In the genomic region with DNA sequence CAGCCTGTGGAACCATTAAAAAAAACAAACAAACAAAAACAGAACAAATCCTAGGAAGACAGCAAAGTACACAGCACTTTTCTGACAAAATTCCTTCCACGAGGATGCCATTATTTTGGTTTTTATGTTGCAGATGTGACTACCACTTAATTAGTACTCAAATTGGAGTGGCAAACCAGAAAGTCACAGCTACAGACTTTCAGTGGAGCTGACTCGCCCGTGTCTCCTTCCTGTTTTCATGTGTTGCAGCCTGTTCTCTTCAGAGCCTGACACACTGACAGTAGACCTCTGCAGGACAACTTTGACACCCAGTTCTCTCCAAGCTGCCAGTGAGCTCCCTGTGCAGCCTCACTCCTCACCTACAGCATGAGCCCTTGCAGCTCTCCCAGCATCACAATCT, we compare ENCODE assay signal across 8 cellular contexts. TPM values are rescaled to one million over a fixed set of nuclear protein-coding genes. Genes with fewer than 3 reads are reported as not detected.
DNase-seq lines count a peak whose midpoint lies in the region; ATAC-seq, FAIRE-seq and TF ChIP-seq lines count a peak whose summit lies in the region.
"Not testable (repeated sequence)": the region's sequence is repeated elsewhere in the genome, so short reads cannot be mapped to it uniquely, and the experiment has no call there.

No MANE protein-coding gene starts in this region.

- peak in 4 of 7 experiments; percentile 9 to 67 (median 37) for DNase-seq in CD8-positive, alpha-beta T cell
- peak; percentile 33 for DNase-seq in NAMALWA (ENCODE audit: low spot score)
- DNase-seq in activated CD4-positive, alpha-beta T cell treated with anti-CD3 and anti-CD28 coated beads for 24 hours (ENCODE audit: low read depth in 2 of 2): peak; percentile 0 to 3
- peak; percentile 56 for DNase-seq in activated CD8-positive, alpha-beta memory T cell treated with anti-CD3 and anti-CD28 coated beads for 24 hours
- peak; percentile 13 for DNase-seq in activated effector memory CD4-positive, alpha-beta T cell treated with Interleukin-2 at 50 U/mL for 16 hours
- DNase-seq in endothelial cell of umbilical vein (ENCODE audit: low read depth, low spot score): peak; percentile 1
- DNase-seq in small intestine: peak; percentile 0
- DNase-seq in stimulated activated naive CD8-positive, alpha-beta T cell treated with anti-CD3 and anti-CD28 coated beads, Interleukin-15, amount 100 ng/mL, for 72 hours: peak; percentile 1 to 10

- H3K27me3 ChIP-seq in CD8-positive, alpha-beta T cell (ENCODE audit: insufficient read depth, low read length); endothelial cell of umbilical vein (ENCODE audit: control insufficient read depth in 2 of 2, insufficient read depth in 2 of 2, low read length in 2 of 2); small intestine (ENCODE audit: control insufficient read depth in 2 of 2, insufficient read depth in 2 of 2, low read length in 2 of 2): not testable (repeated sequence)

- not testable (repeated sequence) for H3K4me3 ChIP-seq in CD8-positive, alpha-beta T cell (ENCODE audit: low read depth, low read length); endothelial cell of umbilical vein (replicated peaks in 1 of 3; ENCODE audit: insufficient read depth in 1 of 3, low read depth in 1 of 3, low read length in 3 of 3); small intestine (ENCODE audit: low read depth in 1 of 2, low read length in 2 of 2)

- H3K36me3 ChIP-seq in CD8-positive, alpha-beta T cell (ENCODE audit: insufficient read depth, low read length); endothelial cell of umbilical vein (ENCODE audit: control insufficient read depth in 2 of 2, extremely low read depth in 1 of 2, insufficient read depth in 2 of 2, low read length in 2 of 2); small intestine (ENCODE audit: control insufficient read depth in 2 of 2, insufficient read depth in 2 of 2, low read length in 2 of 2): not testable (repeated sequence)

- not testable (repeated sequence) for H3K4me2 ChIP-seq in endothelial cell of umbilical vein (ENCODE audit: insufficient read depth, low read length)

- POLR2A ChIA-PET in CD8-positive, alpha-beta T cell (lab: Charles Lee); endothelial cell of umbilical vein (lab: Charles Lee): not testable (repeated sequence)

- TF ChIP-seq POLR2A in endothelial cell of umbilical vein (IDR thresholded peaks at IDR 0.05; ENCODE audit: low read depth, low read length): not testable (repeated sequence)

- H3K9me1 ChIP-seq in endothelial cell of umbilical vein (replicated peaks; ENCODE audit: control insufficient read depth, extremely low read depth, insufficient read depth, low read length): not testable (repeated sequence)

- H3K27ac ChIP-seq in CD8-positive, alpha-beta T cell (ENCODE audit: low read depth, low read length); endothelial cell of umbilical vein (ENCODE audit: insufficient read depth, low read depth, low read length); small intestine (ENCODE audit: low read depth in 1 of 2, low read length in 1 of 2): not testable (repeated sequence)

- H3K27ac Mint-ChIP-seq in CD8-positive, alpha-beta T cell: peak overlapping the region; percentile 27
- not testable (repeated sequence) for H3K27ac Mint-ChIP-seq in stimulated activated naive CD8-positive, alpha-beta T cell treated with anti-CD3 and anti-CD28 coated beads, Interleukin-15, amount 100 ng/mL, for 72 hours

- not testable (repeated sequence) for BruUV-seq in endothelial cell of umbilical vein (replicated peaks; lab: Mats Ljungman, UMichigan)

- TF ChIP-seq CTCF in CD8-positive, alpha-beta T cell (IDR thresholded peaks at IDR 0.05); endothelial cell of umbilical vein (IDR thresholded peaks at IDR 0.05; ENCODE audit: extremely low read depth in 1 of 2, insufficient read depth in 1 of 2, low read depth in 1 of 2, low read length in 2 of 2): not testable (repeated sequence)

- not testable (repeated sequence) for H3K36me3 Mint-ChIP-seq in CD8-positive, alpha-beta T cell

- ATAC-seq in CD8-positive, alpha-beta T cell; stimulated activated naive CD8-positive, alpha-beta T cell treated with anti-CD3 and anti-CD28 coated beads, Interleukin-15, amount 100 ng/mL, for 72 hours: not testable (repeated sequence)

- H3K79me2 ChIP-seq in endothelial cell of umbilical vein (ENCODE audit: control insufficient read depth, insufficient read depth, low read length): not testable (repeated sequence)

- not testable (repeated sequence) for H3K4me1 Mint-ChIP-seq in CD8-positive, alpha-beta T cell (ENCODE audit: low read depth); stimulated activated naive CD8-positive, alpha-beta T cell treated with anti-CD3 and anti-CD28 coated beads, Interleukin-15, amount 100 ng/mL, for 72 hours

- H3K9me3 Mint-ChIP-seq in CD8-positive, alpha-beta T cell; stimulated activated naive CD8-positive, alpha-beta T cell treated with anti-CD3 and anti-CD28 coated beads, Interleukin-15, amount 100 ng/mL, for 72 hours: not testable (repeated sequence)

- H3K9ac ChIP-seq in endothelial cell of umbilical vein (replicated peaks; ENCODE audit: extremely low read depth, insufficient read depth, low read length): not testable (repeated sequence)

- dilution Hi-C loops in endothelial cell of umbilical vein (cut with MboI; ENCODE audit: extremely low pct_ligation_motif_present, low sequenced_read_pairs): not testable (repeated sequence)

- 28 to 62% (median 42%) methylated on average over 3 of the region's 3 CpGs for WGBS in small intestine, 3 donors

- not testable (repeated sequence) for H3K9me3 ChIP-seq in CD8-positive, alpha-beta T cell (ENCODE audit: low read length); endothelial cell of umbilical vein (replicated peaks; ENCODE audit: control insufficient read depth, insufficient read depth, low read length); small intestine (ENCODE audit: control insufficient read depth, low read depth)

- H3K4me3 Mint-ChIP-seq in CD8-positive, alpha-beta T cell; stimulated activated naive CD8-positive, alpha-beta T cell treated with anti-CD3 and anti-CD28 coated beads, Interleukin-15, amount 100 ng/mL, for 72 hours: not testable (repeated sequence)

- not testable (repeated sequence) for FAIRE-seq in endothelial cell of umbilical vein (lab: Jason Lieb, UNC); small intestine (lab: Jason Lieb, UNC)

- H4K20me1 ChIP-seq in endothelial cell of umbilical vein (replicated peaks; ENCODE audit: control insufficient read depth, extremely low read depth, insufficient read depth, low read length): not testable (repeated sequence)

- H3K27me3 Mint-ChIP-seq in CD8-positive, alpha-beta T cell (ENCODE audit: low read depth); stimulated activated naive CD8-positive, alpha-beta T cell treated with anti-CD3 and anti-CD28 coated beads, Interleukin-15, amount 100 ng/mL, for 72 hours: not testable (repeated sequence)

- H2AFZ ChIP-seq in endothelial cell of umbilical vein (ENCODE audit: low read depth, low read length): not testable (repeated sequence)

- intact Hi-C loops in CD8-positive, alpha-beta T cell (cut with DNase I, micrococcal nuclease); endothelial cell of umbilical vein (cut with micrococcal nuclease): not testable (repeated sequence)

- CTCF ChIA-PET in CD8-positive, alpha-beta T cell (lab: Charles Lee); endothelial cell of umbilical vein (lab: Charles Lee): not testable (repeated sequence)

- H3K4me1 ChIP-seq in CD8-positive, alpha-beta T cell (ENCODE audit: insufficient read depth, low read length); endothelial cell of umbilical vein (ENCODE audit: control insufficient read depth, extremely low read depth, insufficient read depth, low read length); small intestine (ENCODE audit: control insufficient read depth in 2 of 2, insufficient read depth in 1 of 2, low read depth in 1 of 2, low read length in 1 of 2): not testable (repeated sequence)

RNA-seq across cellular contexts. Expression of a gene that starts 24.4 kb away (rescaled TPM):
- 100 to 1,000 TPM; 173 to 196 TPM for total RNA-seq in CD8-positive, alpha-beta T cell
- 225 and 282 TPM in 2 replicates for total RNA-seq in endothelial cell of umbilical vein
- polyA plus RNA-seq in endothelial cell of umbilical vein (15.5 and 36.1 TPM in 2 replicates), small intestine (10 to 100 TPM in 2 of 3 donors, 1 to 10 TPM in 1; 9.2 to 18.2 (median 10.5) TPM)
- polyA plus RNA-seq in endothelial cell of umbilical vein (2011; cell fraction: cytosol; rRNA removed): 16.1 and 18.8 TPM in 2 replicates
- polyA plus RNA-seq in endothelial cell of umbilical vein (2011; cell fraction: nucleus; rRNA removed): 274 and 291 TPM in 2 replicates
- polyA plus RNA-seq in endothelial cell of umbilical vein (2012): 37.1 and 41.3 TPM in 2 replicates
- 218 and 266 TPM in 2 replicates for polyA minus RNA-seq in endothelial cell of umbilical vein
- 27.2 TPM for polyA minus RNA-seq in endothelial cell of umbilical vein (2011; cell fraction: cytosol; rRNA and poly(A)+ RNA removed)
- polyA minus RNA-seq in endothelial cell of umbilical vein (2011; cell fraction: nucleus; rRNA and poly(A)+ RNA removed): 225 and 363 TPM in 2 replicates

Comparison
In these comparisons a context has a peak if more than half of its experiments do, and no peak if none do; other contexts are left out.
1. DNase-seq: peak in every context shown above with its lines; median percentile 56 in activated CD8-positive, alpha-beta memory T cell treated with anti-CD3 and anti-CD28 coated beads for 24 hours; 37 in CD8-positive, alpha-beta T cell; 33 in NAMALWA; 13 in activated effector memory CD4-positive, alpha-beta T cell treated with Interleukin-2 at 50 U/mL for 16 hours; 6 in stimulated activated naive CD8-positive, alpha-beta T cell treated with anti-CD3 and anti-CD28 coated beads, Interleukin-15, amount 100 ng/mL, for 72 hours; 2 in activated CD4-positive, alpha-beta T cell treated with anti-CD3 and anti-CD28 coated beads for 24 hours; 1 in endothelial cell of umbilical vein; 0 in small intestine.